Comparison of ENCODE assay signal across 1 cellular context in genomic region chr7:51274001-51274400, GRCh38.
TF ChIP-seq lines count a peak whose summit lies in the region.

No MANE protein-coding gene starts in this region.

TF ChIP-seq in GM23338, 12 proteins besides CTCF, POLR2A, EP300 and RAD21 (continued from another document):
- no peak for TF ChIP-seq ZNF462 (CRISPR knock-in tag; IDR thresholded peaks at IDR 0.05)
- no peak for TF ChIP-seq STAT1 (IDR thresholded peaks at IDR 0.05; ENCODE audit: unreplicated experiment)
- no peak for TF ChIP-seq ETS1 (IDR thresholded peaks at IDR 0.05)
- no peak for TF ChIP-seq ZNF114 (CRISPR knock-in tag; IDR thresholded peaks at IDR 0.05)
- TF ChIP-seq EZH2 (IDR thresholded peaks at IDR 0.05; ENCODE audit: low read depth, unreplicated experiment) = no peak
- no peak for TF ChIP-seq EZH2phosphoT487 (IDR thresholded peaks at IDR 0.05; ENCODE audit: unreplicated experiment)
- TF ChIP-seq NANOG (IDR thresholded peaks at IDR 0.05; ENCODE audit: borderline replicate concordance) = no peak
- TF ChIP-seq ZNF331 (CRISPR knock-in tag; IDR thresholded peaks at IDR 0.05; ENCODE audit: low read depth) = no peak
- TF ChIP-seq POLR2AphosphoS5 (IDR thresholded peaks at IDR 0.05; ENCODE audit: low read depth) = no peak
